In genomic region chr17:77088455-77089117, GRCh38 we compare ENCODE assay signal across 1 cellular context.
TF ChIP-seq lines count a peak whose summit lies in the region.

No MANE protein-coding gene starts in this region.

TF ChIP-seq in HEK293, 187 proteins besides CTCF, POLR2A, EP300 and RAD21 (continued from another document and continues in another):
- TF ChIP-seq BCL6B (tag by site-specific recombination; IDR thresholded peaks at IDR 0.05) = no peak
- TF ChIP-seq ZNF280C (tag by site-specific recombination; IDR thresholded peaks at IDR 0.05) = no peak
- TF ChIP-seq PRDM2 (tag by site-specific recombination; IDR thresholded peaks at IDR 0.05; ENCODE audit: borderline replicate concordance) = no peak
- TF ChIP-seq ZEB2 (tag by site-specific recombination; IDR thresholded peaks at IDR 0.05) = peak; percentile 53; the same call in 1 of the 2 replicates
- no peak; the same call in 1 of the 2 replicates for TF ChIP-seq ZIC2 (tag by site-specific recombination; IDR thresholded peaks at IDR 0.05)
- TF ChIP-seq ZBTB10 (tag by site-specific recombination; IDR thresholded peaks at IDR 0.05) = no peak
- TF ChIP-seq KLF7 (tag by site-specific recombination; IDR thresholded peaks at IDR 0.05; ENCODE audit: borderline replicate concordance) = no peak
- TF ChIP-seq ZNF121 (tag by site-specific recombination; IDR thresholded peaks at IDR 0.05) = peak; percentile 18; the same call in 1 of the 2 replicates
- TF ChIP-seq ZNF629 (tag by site-specific recombination; IDR thresholded peaks at IDR 0.05) = peak; percentile 85
- TF ChIP-seq ZNF155 (tag by site-specific recombination; IDR thresholded peaks at IDR 0.05) = no peak
- no peak for TF ChIP-seq ZNF19 (tag by site-specific recombination; IDR thresholded peaks at IDR 0.05; ENCODE audit: low read depth)
- no peak for TF ChIP-seq HIC1 (tag by site-specific recombination; IDR thresholded peaks at IDR 0.05)
- TF ChIP-seq ZNF837 (tag by site-specific recombination; IDR thresholded peaks at IDR 0.05) = no peak
- TF ChIP-seq ZNF530 (tag by site-specific recombination; IDR thresholded peaks at IDR 0.05; ENCODE audit: low read depth) = no peak
- TF ChIP-seq ZFHX2 (tag by site-specific recombination; conservative IDR thresholded peaks at IDR 0.05) = peak; percentile 53
- TF ChIP-seq ZNF670 (tag by site-specific recombination; IDR thresholded peaks at IDR 0.05; ENCODE audit: low read depth) = no peak
- TF ChIP-seq ZNF221 (tag by site-specific recombination; IDR thresholded peaks at IDR 0.05; ENCODE audit: borderline replicate concordance) = no peak
- no peak for TF ChIP-seq ZNF18 (tag by site-specific recombination; IDR thresholded peaks at IDR 0.05)
- TF ChIP-seq ZNF184 (tag by site-specific recombination; IDR thresholded peaks at IDR 0.05) = no peak
- TF ChIP-seq ZNF24 (tag by site-specific recombination; IDR thresholded peaks at IDR 0.05) = no peak
- no peak for TF ChIP-seq ZNF549 (tag by site-specific recombination; IDR thresholded peaks at IDR 0.05)
- no peak for TF ChIP-seq ZSCAN18 (tag by site-specific recombination; IDR thresholded peaks at IDR 0.05)
- no peak for TF ChIP-seq ZNF664 (tag by site-specific recombination; IDR thresholded peaks at IDR 0.05)
- no peak for TF ChIP-seq ZFP37 (tag by site-specific recombination; IDR thresholded peaks at IDR 0.05)
- no peak for TF ChIP-seq WT1 (tag by site-specific recombination; IDR thresholded peaks at IDR 0.05)
- TF ChIP-seq KLF8 (tag by site-specific recombination; IDR thresholded peaks at IDR 0.05) = no peak
- no peak for TF ChIP-seq ZNF2 (tag by site-specific recombination; IDR thresholded peaks at IDR 0.05)
- TF ChIP-seq ZNF518A (tag by site-specific recombination; conservative IDR thresholded peaks at IDR 0.05; ENCODE audit: low read depth) = peak; percentile 100
- TF ChIP-seq SP7 (tag by site-specific recombination; IDR thresholded peaks at IDR 0.05) = peak; percentile 80
- TF ChIP-seq ZNF560 (tag by site-specific recombination; IDR thresholded peaks at IDR 0.05; ENCODE audit: borderline replicate concordance) = no peak
- no peak for TF ChIP-seq TCF7L2 (IDR thresholded peaks at IDR 0.05; ENCODE audit: borderline replicate concordance, low read depth, low read length)
- peak; percentile 39; the same call in 1 of the 2 replicates for TF ChIP-seq KLF16 (tag by site-specific recombination; IDR thresholded peaks at IDR 0.05)
- TF ChIP-seq ZNF391 (tag by site-specific recombination; IDR thresholded peaks at IDR 0.05; ENCODE audit: borderline replicate concordance, low read depth) = no peak
- TF ChIP-seq ZBTB8A (tag by site-specific recombination; IDR thresholded peaks at IDR 0.05) = peak; percentile 42
- TF ChIP-seq ZNF501 (tag by site-specific recombination; IDR thresholded peaks at IDR 0.05) = peak; percentile 87
- TF ChIP-seq ZNF830 (tag by site-specific recombination; IDR thresholded peaks at IDR 0.05; ENCODE audit: low read depth) = no peak
- no peak for TF ChIP-seq ZNF600 (tag by site-specific recombination; IDR thresholded peaks at IDR 0.05)
